ENCODE assay signal across 1 cellular context in genomic region chr17:50169121-50169764, GRCh38.
TF ChIP-seq lines count a peak whose summit lies in the region.

No MANE protein-coding gene starts in this region.

TF ChIP-seq in GM12878, 131 proteins besides CTCF, POLR2A, EP300 and RAD21 (continued from another document and continues in another):
- TF ChIP-seq ZBTB33 (IDR thresholded peaks at IDR 0.05) = 0 out of 2 replicates have a peak, but pooled peaks have one; percentile 45
- no peak for TF ChIP-seq CBX5 (IDR thresholded peaks at IDR 0.05; ENCODE audit: low read depth)
- TF ChIP-seq RUNX3 (IDR thresholded peaks at IDR 0.05; ENCODE audit: low read length) = peak; percentile 65
- no peak for TF ChIP-seq RAD51 (IDR thresholded peaks at IDR 0.05)
- TF ChIP-seq, protein P1, sequence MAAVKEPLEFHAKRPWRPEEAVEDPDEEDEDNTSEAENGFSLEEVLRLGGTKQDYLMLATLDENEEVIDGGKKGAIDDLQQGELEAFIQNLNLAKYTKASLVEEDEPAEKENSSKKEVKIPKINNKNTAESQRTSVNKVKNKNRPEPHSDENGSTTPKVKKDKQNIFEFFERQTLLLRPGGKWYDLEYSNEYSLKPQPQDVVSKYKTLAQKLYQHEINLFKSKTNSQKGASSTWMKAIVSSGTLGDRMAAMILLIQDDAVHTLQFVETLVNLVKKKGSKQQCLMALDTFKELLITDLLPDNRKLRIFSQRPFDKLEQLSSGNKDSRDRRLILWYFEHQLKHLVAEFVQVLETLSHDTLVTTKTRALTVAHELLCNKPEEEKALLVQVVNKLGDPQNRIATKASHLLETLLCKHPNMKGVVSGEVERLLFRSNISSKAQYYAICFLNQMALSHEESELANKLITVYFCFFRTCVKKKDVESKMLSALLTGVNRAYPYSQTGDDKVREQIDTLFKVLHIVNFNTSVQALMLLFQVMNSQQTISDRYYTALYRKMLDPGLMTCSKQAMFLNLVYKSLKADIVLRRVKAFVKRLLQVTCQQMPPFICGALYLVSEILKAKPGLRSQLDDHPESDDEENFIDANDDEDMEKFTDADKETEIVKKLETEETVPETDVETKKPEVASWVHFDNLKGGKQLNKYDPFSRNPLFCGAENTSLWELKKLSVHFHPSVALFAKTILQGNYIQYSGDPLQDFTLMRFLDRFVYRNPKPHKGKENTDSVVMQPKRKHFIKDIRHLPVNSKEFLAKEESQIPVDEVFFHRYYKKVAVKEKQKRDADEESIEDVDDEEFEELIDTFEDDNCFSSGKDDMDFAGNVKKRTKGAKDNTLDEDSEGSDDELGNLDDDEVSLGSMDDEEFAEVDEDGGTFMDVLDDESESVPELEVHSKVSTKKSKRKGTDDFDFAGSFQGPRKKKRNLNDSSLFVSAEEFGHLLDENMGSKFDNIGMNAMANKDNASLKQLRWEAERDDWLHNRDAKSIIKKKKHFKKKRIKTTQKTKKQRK (IDR thresholded peaks at IDR 0.05; ENCODE audit: low read depth, low read length) = no peak
- TF ChIP-seq ZBTB11 (CRISPR knock-in tag; IDR thresholded peaks at IDR 0.05) = no peak
- TF ChIP-seq MEF2B (IDR thresholded peaks at IDR 0.05; ENCODE audit: partially characterized antibody, poor library complexity, severe bottlenecking) = no peak
- TF ChIP-seq ZNF687 (IDR thresholded peaks at IDR 0.05) = no peak
- TF ChIP-seq FOXM1 (IDR thresholded peaks at IDR 0.05; ENCODE audit: low read depth, low read length) = no peak; the same call in 1 of the 2 replicates
- no peak for TF ChIP-seq ETV6 (conservative IDR thresholded peaks at IDR 0.05 in 1 of 2, IDR thresholded peaks at IDR 0.05 in 1 of 2; ENCODE audit: borderline replicate concordance in 1 of 2, low read depth in 1 of 2)
- TF ChIP-seq BCL11A (IDR thresholded peaks at IDR 0.05; ENCODE audit: low read depth, low read length) = no peak
- TF ChIP-seq SREBF2 (IDR thresholded peaks at IDR 0.05; ENCODE audit: low read length) = no peak
- peak; percentile 25; the same call in 1 of the 2 replicates for TF ChIP-seq RELB (IDR thresholded peaks at IDR 0.05; ENCODE audit: low read depth)
- TF ChIP-seq BMI1 (IDR thresholded peaks at IDR 0.05; ENCODE audit: borderline replicate concordance) = no peak
- TF ChIP-seq SIN3A (IDR thresholded peaks at IDR 0.05; ENCODE audit: low read depth, low read length) = no peak
- TF ChIP-seq ZNF622 (IDR thresholded peaks at IDR 0.05) = no peak
- TF ChIP-seq CHD2 (IDR thresholded peaks at IDR 0.05; ENCODE audit: borderline replicate concordance, low read depth, low read length) = no peak
- TF ChIP-seq CEBPB (IDR thresholded peaks at IDR 0.05; ENCODE audit: borderline replicate concordance in 1 of 2, low read depth in 2 of 2, low read length in 2 of 2) = no peak
- no peak for TF ChIP-seq TBL1XR1 (IDR thresholded peaks at IDR 0.05; ENCODE audit: low read depth, low read length)
- no peak for TF ChIP-seq LARP7 (IDR thresholded peaks at IDR 0.05)
- TF ChIP-seq PRDM15 (CRISPR knock-in tag; IDR thresholded peaks at IDR 0.05) = no peak
- no peak for TF ChIP-seq TAF1 (IDR thresholded peaks at IDR 0.05; ENCODE audit: borderline replicate concordance, low read depth, low read length)
- peak; percentile 67 for TF ChIP-seq SKIL (IDR thresholded peaks at IDR 0.05; ENCODE audit: low read depth, poor library complexity, severe bottlenecking)
- peak; percentile 40; the same call in 1 of the 2 replicates for TF ChIP-seq NR2F1 (conservative IDR thresholded peaks at IDR 0.05)
- no peak for TF ChIP-seq ZZZ3 (IDR thresholded peaks at IDR 0.05; ENCODE audit: control insufficient read depth, insufficient read length, low read depth)
- TF ChIP-seq EGR1 (IDR thresholded peaks at IDR 0.05; ENCODE audit: borderline replicate concordance in 1 of 2, low read depth in 2 of 2, low read length in 2 of 2) = peak in 1 of 2 experiments; percentile 37; a peak in 1 of 3 replicates
